Comparison of ENCODE assay signal across 14 cellular contexts in the genomic region with DNA sequence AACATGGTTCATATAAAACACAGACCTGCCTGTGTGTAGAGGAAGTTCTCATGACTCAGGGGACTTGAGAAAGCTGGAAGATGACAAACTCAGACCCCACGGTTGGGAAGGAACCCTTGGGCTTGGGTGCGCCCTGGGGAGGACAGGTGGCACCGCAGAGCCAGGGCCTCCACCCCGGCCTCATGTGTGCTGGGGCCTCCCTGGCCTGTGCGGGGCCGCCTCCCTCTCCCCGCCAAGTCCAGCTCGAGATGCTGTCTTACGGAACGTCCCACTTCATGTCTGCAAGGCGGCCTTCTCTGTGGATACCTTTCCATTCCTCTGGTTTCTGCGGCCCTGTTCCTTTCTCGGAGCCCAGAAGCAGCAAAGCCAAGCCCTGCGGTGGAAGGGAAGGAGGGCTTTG.
A peak's percentile ranks its signal among the peaks of the same experiment; 100 is the strongest.
DNase-seq lines count a peak whose midpoint lies in the region; ATAC-seq and TF ChIP-seq lines count a peak whose summit lies in the region.
"Had no signal": no experiment of that assay in that cellular context is flagged by ENCODE, and none has a peak within 500 bp of the region (broad histone marks: within the 10 kb centered on the region; RNA-seq: fewer than 3 reads in every experiment).

No MANE protein-coding gene starts in this region.

- H3K36me3 ChIP-seq in right atrium auricular region (no peaks in the 10 kb centered on the region), rectal smooth muscle tissue (ENCODE audit: control insufficient read depth, insufficient read depth, low read length) (peaks cover 3% of the 10 kb centered on the region), vagina (peaks cover 0 to 6% of the 10 kb centered on the region in 2 donors), hepatocyte (replicated peaks; ENCODE audit: insufficient read depth, low read depth) (no peaks in the 10 kb centered on the region)

- no peak for TF ChIP-seq POLR2A in vagina (IDR thresholded peaks at IDR 0.05)

- H2AFZ ChIP-seq in hepatocyte, result no peak overlapping the region

- H3K9ac ChIP-seq in rectal smooth muscle tissue (ENCODE audit: low read length), result no peak overlapping the region

- H3K36me3 Mint-ChIP-seq in natural killer cell treated with Interleukin-12 subunit alpha and Interleukin-12 subunit beta and Interleukin-15 and Interleukin-18, amount 100 ng/mL, for 72 hours, result no peaks in the 10 kb centered on the region

- H3K4me2 ChIP-seq in hepatocyte, result no peak overlapping the region

- peaks cover 6 to 16% of the 10 kb centered on the region in 2 donors for H3K4me1 Mint-ChIP-seq in natural killer cell treated with Interleukin-12 subunit alpha and Interleukin-12 subunit beta and Interleukin-15 and Interleukin-18, amount 100 ng/mL, for 72 hours (ENCODE audit: low read depth in 2 of 2)

- H3K27me3 ChIP-seq in right atrium auricular region (no peaks in the 10 kb centered on the region), rectal smooth muscle tissue (ENCODE audit: control insufficient read depth, insufficient read depth, low read length) (no peaks in the 10 kb centered on the region), vagina (no peaks in the 10 kb centered on the region), hepatocyte (no peaks in the 10 kb centered on the region)

- no peak for TF ChIP-seq CTCF in right atrium auricular region (IDR thresholded peaks at IDR 0.05)
- TF ChIP-seq CTCF in vagina (IDR thresholded peaks at IDR 0.05), result no peak
- TF ChIP-seq CTCF in hepatocyte (IDR thresholded peaks at IDR 0.05; ENCODE audit: poor library complexity), result no peak

- H3K9me3 ChIP-seq in right atrium auricular region, result no peaks in the 10 kb centered on the region
- no peaks in the 10 kb centered on the region for H3K9me3 ChIP-seq in vagina
- no peaks in the 10 kb centered on the region for H3K9me3 ChIP-seq in hepatocyte (ENCODE audit: low read depth)

- intact Hi-C loops in cardiac septum (cut with DNase I) (no loop called here), vagina (cut with DNase I) (no loop called here)

- H3K4me1 ChIP-seq in right atrium auricular region (peaks cover 0 to 20% of the 10 kb centered on the region in 2 donors), rectal smooth muscle tissue (ENCODE audit: control insufficient read depth, insufficient read depth, low read length) (peaks cover 10% of the 10 kb centered on the region), vagina (peaks cover 12% of the 10 kb centered on the region), hepatocyte (ENCODE audit: insufficient read depth) (no peaks in the 10 kb centered on the region)

- H3K27ac ChIP-seq in right atrium auricular region (peak overlapping the region; percentile 70 to 84), cingulate gyrus (ENCODE audit: low read depth, low read length) (peak overlapping the region; percentile 97), rectal smooth muscle tissue (ENCODE audit: low read depth, low read length) (peak overlapping the region; percentile 51), vagina (peak overlapping the region; percentile 76), hepatocyte (no peak overlapping the region)

- H3K27ac Mint-ChIP-seq in natural killer cell treated with Interleukin-12 subunit alpha and Interleukin-12 subunit beta and Interleukin-15 and Interleukin-18, amount 100 ng/mL, for 72 hours, result no peak overlapping the region
- H3K27ac Mint-ChIP-seq: activated naive CD4-positive, alpha-beta T cell treated with anti-CD3 and anti-CD28 coated beads for 36 hours had no signal

- H3K9me3 Mint-ChIP-seq in natural killer cell treated with Interleukin-12 subunit alpha and Interleukin-12 subunit beta and Interleukin-15 and Interleukin-18, amount 100 ng/mL, for 72 hours, result no peaks in the 10 kb centered on the region
- H3K9me3 Mint-ChIP-seq: activated naive CD4-positive, alpha-beta T cell treated with anti-CD3 and anti-CD28 coated beads for 36 hours had no signal

- H3K4me3 ChIP-seq in right atrium auricular region, result no peak overlapping the region
- no peak overlapping the region for H3K4me3 ChIP-seq in rectal smooth muscle tissue (ENCODE audit: low read length)
- no peak overlapping the region for H3K4me3 ChIP-seq in vagina
- H3K4me3 ChIP-seq in hepatocyte, result no peak overlapping the region

- H3K79me2 ChIP-seq in hepatocyte, result no peaks in the 10 kb centered on the region

- no peaks in the 10 kb centered on the region for H3K27me3 Mint-ChIP-seq in natural killer cell treated with Interleukin-12 subunit alpha and Interleukin-12 subunit beta and Interleukin-15 and Interleukin-18, amount 100 ng/mL, for 72 hours

- H4K20me1 ChIP-seq in hepatocyte (ENCODE audit: insufficient read depth, poor library complexity, severe bottlenecking), result no peaks in the 10 kb centered on the region

- H3K9me2 ChIP-seq in hepatocyte (replicated peaks; ENCODE audit: insufficient read depth), result no peaks in the 10 kb centered on the region

- 97% methylated on average over 14 of the region's 14 CpGs for WGBS in hepatocyte (ENCODE audit: low lambda C conversion rate, missing lambda C conversion rate)

- H3K4me3 Mint-ChIP-seq in natural killer cell treated with Interleukin-12 subunit alpha and Interleukin-12 subunit beta and Interleukin-15 and Interleukin-18, amount 100 ng/mL, for 72 hours, result no peak overlapping the region
- H3K4me3 Mint-ChIP-seq: activated naive CD4-positive, alpha-beta T cell treated with anti-CD3 and anti-CD28 coated beads for 36 hours had no signal

- ATAC-seq in natural killer cell treated with Interleukin-12 subunit alpha and Interleukin-12 subunit beta and Interleukin-15 and Interleukin-18, amount 100 ng/mL, for 72 hours, result no peak

- DNase-seq in right atrium auricular region (ENCODE audit: low spot score) (no peak), cardiac septum (ENCODE audit: low spot score) (no peak), vagina (ENCODE audit: extremely low spot score in 2 of 2) (peak in 1 of 2 donors; percentile 71), occipital lobe (lab: John Stamatoyannopoulos, UW) (no peak), hepatocyte (ENCODE audit: low spot score) (no peak)
- no peak for DNase-seq in natural killer cell treated with Interleukin-12 subunit alpha and Interleukin-12 subunit beta and Interleukin-15 and Interleukin-18, amount 100 ng/mL, for 72 hours (ENCODE audit: low spot score)
- DNase-seq: activated CD8-positive, alpha-beta memory T cell treated with anti-CD3 and anti-CD28 coated beads, Interleukin-2, amount 50 U/mL, for 4 hours; activated naive CD4-positive, alpha-beta T cell treated with anti-CD3 and anti-CD28 coated beads for 36 hours; GDM1; midbrain; NCI-H446 treated with DMSO at 0.1 percent for 48 hours; stimulated activated CD4-positive, alpha-beta T cell treated with anti-CD3 and anti-CD28 coated beads, Interleukin-4, amount 100 ng/mL, for 1 hour had no signal
